In genomic region chr16:77212736-77213541, GRCh38 we compare ENCODE assay signal across 8 cellular contexts. TPM values are rescaled to one million over a fixed set of nuclear protein-coding genes. Genes with fewer than 3 reads are reported as not detected.
DNase-seq lines count a peak whose midpoint lies in the region; ATAC-seq and TF ChIP-seq lines count a peak whose summit lies in the region.

No MANE protein-coding gene starts in this region.

- no peak for TF ChIP-seq CTCF in GM13977 (IDR thresholded peaks at IDR 0.05; ENCODE audit: extremely low read depth, insufficient read depth, missing control alignments)
- no peak for TF ChIP-seq CTCF in chondrocyte (IDR thresholded peaks at IDR 0.05)
- no peak for TF ChIP-seq CTCF in lung (IDR thresholded peaks at IDR 0.05; ENCODE audit: control extremely low read depth, extremely low read depth)
- TF ChIP-seq CTCF in HFFc6 (IDR thresholded peaks at IDR 0.05), result no peak

- peak; percentile 77 for DNase-seq in GM13977 (ENCODE audit: low spot score)
- peak; percentile 61 for DNase-seq in NCI-H146 (lab: John Stamatoyannopoulos, UW)
- peak; percentile 46 to 58 (median 50) for DNase-seq in activated CD4-positive, CD25-positive, alpha-beta regulatory T cell (lab: John Stamatoyannopoulos, UW)
- no peak for DNase-seq in chondrocyte (ENCODE audit: low spot score)
- peak; percentile 57 for DNase-seq in lung (ENCODE audit: low spot score)
- DNase-seq in stimulated activated CD8-positive, alpha-beta memory T cell treated with anti-CD3 and anti-CD28 coated beads, Interleukin-15, amount 100 ng/mL, for 24 hours (ENCODE audit: low read depth), result peak; percentile 57
- no peak for DNase-seq in HFFc6

- peaks cover 19% of the 10 kb centered on the region for H3K4me1 Mint-ChIP-seq in chondrocyte (ENCODE audit: low read depth)
- peaks cover 11% of the 10 kb centered on the region for H3K4me1 Mint-ChIP-seq in HFFc6 (ENCODE audit: low read depth)

- H3K36me3 Mint-ChIP-seq in chondrocyte (ENCODE audit: low read depth) (no peaks in the 10 kb centered on the region), HFFc6 (ENCODE audit: low read depth) (no peaks in the 10 kb centered on the region)

- H3K27me3 Mint-ChIP-seq in chondrocyte (ENCODE audit: low read depth), result no peaks in the 10 kb centered on the region
- H3K27me3 Mint-ChIP-seq in HFFc6 (ENCODE audit: insufficient read depth), result peaks cover 10% of the 10 kb centered on the region

- H3K4me3 ChIP-seq in lung, result peak overlapping the region; percentile 47

- peak overlapping the region; percentile 47 for H3K27ac Mint-ChIP-seq in chondrocyte (ENCODE audit: unreplicated experiment)
- H3K27ac Mint-ChIP-seq in HFFc6, result no peak overlapping the region

- no peaks in the 10 kb centered on the region for H3K27me3 ChIP-seq in lung (ENCODE audit: control insufficient read depth, insufficient read depth)

- WGBS in lung, 2 donors, result 14 to 20% methylated on average over 59 to 62 of the region's 62 CpGs

- H3K9me3 ChIP-seq in lung (ENCODE audit: control insufficient read depth in 2 of 2, insufficient read depth in 1 of 2, low read length in 1 of 2), result no peaks in the 10 kb centered on the region

- H3K4me3 Mint-ChIP-seq in chondrocyte (ENCODE audit: unreplicated experiment), result peak overlapping the region; percentile 72
- no peak overlapping the region for H3K4me3 Mint-ChIP-seq in HFFc6

- H3K27ac ChIP-seq in lung (ENCODE audit: low read depth in 1 of 2, low read length in 1 of 2), result peak overlapping the region in 1 of 2 donors; percentile 58

- peaks cover 0 to 10% of the 10 kb centered on the region in 2 donors for H3K4me1 ChIP-seq in lung (ENCODE audit: control insufficient read depth in 2 of 2, insufficient read depth in 2 of 2, low read length in 2 of 2)

- H3K9me3 Mint-ChIP-seq in chondrocyte (ENCODE audit: low read depth) (no peaks in the 10 kb centered on the region), HFFc6 (no peaks in the 10 kb centered on the region)

- in situ Hi-C loops in GM13977 (cut with MboI; ENCODE audit: low pct_unique_long_range_greater_than_20kb, low sequenced_read_pairs, unreplicated experiment), result no loop called here

- no peaks in the 10 kb centered on the region for H3K36me3 ChIP-seq in lung (ENCODE audit: control insufficient read depth in 2 of 2, insufficient read depth in 2 of 2, low read length in 2 of 2)

- ATAC-seq in HG02610 (IDR thresholded peaks at IDR 0.05; ENCODE audit: unreplicated experiment), result peak; percentile 77
- ATAC-seq in lung (ENCODE audit: insufficient read depth, low FRiP score), result peak; percentile 87

RNA-seq across cellular contexts. Expression of gene SYCE1L, which starts 13.7 kb away (rescaled TPM):
- 3.1 to 4.0 TPM (median 3.9 TPM) in 3 replicates for total RNA-seq in chondrocyte
- total RNA-seq in lung, result 1 to 10 TPM in 1 of 2 donors, not detected in 1; 6.9 TPM
- 1 to 10 TPM; 1.4 to 4.0 TPM for polyA plus RNA-seq in lung
- total RNA-seq in HFFc6 (2021; fragmentation: NEBNext Ultra II Directional; extraction: Animal tissue kit (Norgen Biotek cat#: 25700)), result not detected

RNA-seq across cellular contexts. Expression of gene MON1B, which starts 21.9 kb away (rescaled TPM):
- total RNA-seq in chondrocyte (26.9 to 34.3 TPM (median 27.5 TPM) in 3 replicates), lung (10 to 100 TPM in 1 of 2 donors, 1 to 10 TPM in 1; 8.8 to 77.8 TPM)
- 10 to 100 TPM; 16.2 to 31.5 TPM for polyA plus RNA-seq in lung
- 10 to 100 TPM; 28.7 to 36.5 (median 33.0) TPM for total RNA-seq in HFFc6 (2021; fragmentation: NEBNext Ultra II Directional; extraction: Animal tissue kit (Norgen Biotek cat#: 25700))

Comparison
In these comparisons a context has a peak if more than half of its experiments do, and no peak if none do; other contexts are left out.
1. DNase-seq: peak in GM13977 (single experiment), NCI-H146 (single experiment), activated CD4-positive, CD25-positive, alpha-beta regulatory T cell (4 of 4), lung (single experiment) and stimulated activated CD8-positive, alpha-beta memory T cell treated with anti-CD3 and anti-CD28 coated beads, Interleukin-15, amount 100 ng/mL, for 24 hours (single experiment); none in chondrocyte (single experiment) and HFFc6 (single experiment).